In genomic region chr19:50482271-50482855, GRCh38 we compare ENCODE assay signal across 28 cellular contexts. TPM values are rescaled to one million over a fixed set of nuclear protein-coding genes. Genes with fewer than 3 reads are reported as not detected.
"Had no signal": no experiment of that assay in that cellular context is flagged by ENCODE, and none has a peak within 500 bp of the region (broad histone marks: within the 10 kb centered on the region; RNA-seq: fewer than 3 reads in every experiment).

No MANE protein-coding gene starts in this region.

- DNase-seq: activated CD4-positive, alpha-beta memory T cell treated with anti-CD3 and anti-CD28 coated beads, Interleukin-2, amount 10 ng/mL, durations not matched to agents 7 days and 5 days; activated CD4-positive, alpha-beta T cell treated with anti-CD3 and anti-CD28 coated beads for 36 hours; activated CD4-positive, alpha-beta T cell treated with anti-CD3 and anti-CD28 coated beads, Interleukin-2, amount 50 U/mL, for 1 hour; activated naive CD4-positive, alpha-beta T cell treated with anti-CD3 and anti-CD28 coated beads, Interleukin-2, amount 50 U/mL, for 16 hours; activated naive CD8-positive, alpha-beta T cell treated with anti-CD3 and anti-CD28 coated beads, Interleukin-2, amount 10 ng/mL, durations not matched to agents 7 days and 5 days; activated T-cell treated with anti-CD3 and anti-CD28 coated beads for 4 hours; activated T-cell treated with anti-CD3 and anti-CD28 coated beads, Interleukin-2, amount 50 U/mL, for 48 hours; adrenal gland; body of pancreas; Karpas-422; MM.1S; NCI-H1105 treated with DMSO at 0.1 percent for 48 hours; NCI-H1436 treated with DMSO at 0.1 percent for 48 hours; NCI-H187; NCI-H2081; NCI-H510A treated with DMSO at 0.1 percent for 48 hours; NCI-H69; PC-3; T-helper 1 cell had no signal

- H3K9me3 ChIP-seq: adrenal gland, ascending aorta, body of pancreas had no signal

- H3K4me3 ChIP-seq: adrenal gland, ascending aorta, body of pancreas, K562, SK-N-MC had no signal

- ATAC-seq: activated CD4-positive, alpha-beta T cell treated with anti-CD3 and anti-CD28 coated beads for 36 hours; activated T-helper 17 cell treated with anti-CD3 and anti-CD28 coated beads, Interleukin-2, amount 50 U/mL, for 72 hours; body of pancreas; K562; PC-3 had no signal

- H3K27me3 ChIP-seq: ascending aorta, body of pancreas had no signal

- H3K27ac ChIP-seq: adrenal gland, ascending aorta, body of pancreas, SK-N-MC, VCaP had no signal

- FAIRE-seq: bronchial epithelial cell, K562, RCC 7860 had no signal

RNA-seq across cellular contexts. Expression of gene GARIN5A, which starts 5.7 kb away (rescaled TPM):
- total RNA-seq: ascending aorta had no signal

RNA-seq across cellular contexts. Expression of gene ASPDH, which starts 31.4 kb away (rescaled TPM):
- total RNA-seq: activated CD4-positive, alpha-beta memory T cell treated with anti-CD3 and anti-CD28 coated beads, Interleukin-2, amount 10 ng/mL, durations not matched to agents 7 days and 5 days; activated CD4-positive, alpha-beta T cell treated with anti-CD3 and anti-CD28 coated beads for 36 hours; activated CD8-positive, alpha-beta memory T cell treated with anti-CD3 and anti-CD28 coated beads for 36 hours; activated naive CD8-positive, alpha-beta T cell treated with anti-CD3 and anti-CD28 coated beads, Interleukin-2, amount 10 ng/mL, durations not matched to agents 7 days and 5 days; activated T-helper 17 cell treated with anti-CD3 and anti-CD28 coated beads, Interleukin-2, amount 50 U/mL, for 72 hours; ascending aorta; body of pancreas; bronchial epithelial cell; K562; PC-3; T-helper 2 cell treated with Interferon-gamma antibody and Interleukin-4, amounts not matched to agents 100 ng/mL and 5 ng/mL, for 36 hours had no signal
- polyA plus RNA-seq: K562 had no signal

RNA-seq across cellular contexts. Expression of gene MYBPC2, which starts 49.7 kb away (rescaled TPM):
- total RNA-seq: ascending aorta, body of pancreas, bronchial epithelial cell, PC-3 had no signal
